20 cellular contexts compared by ENCODE assay signal in genomic region chr11:17927643-17928343, GRCh38.
DNase-seq lines count a peak whose midpoint lies in the region; ATAC-seq and TF ChIP-seq lines count a peak whose summit lies in the region.
"Had no signal": no experiment of that assay in that cellular context is flagged by ENCODE, and none has a peak within 500 bp of the region (broad histone marks: within the 10 kb centered on the region; RNA-seq: fewer than 3 reads in every experiment).

No MANE protein-coding gene starts in this region.

- peaks cover 0 to 27% of the 10 kb centered on the region in 2 experiments; a peak in 1 of 3 replicates for H3K36me3 ChIP-seq in HEK293 (ENCODE audit: control insufficient read depth in 2 of 2, insufficient read depth in 1 of 2, low read length in 2 of 2)
- H3K36me3 ChIP-seq: lower lobe of right lung had no signal

- H3K27ac ChIP-seq in HEK293 (ENCODE audit: extremely low read depth, low read depth, low read length) = no peak overlapping the region
- H3K27ac ChIP-seq: body of pancreas, lower lobe of right lung had no signal

- H3K4me1 ChIP-seq in HEK293 (ENCODE audit: control insufficient read depth, insufficient read depth, low read length) = no peaks in the 10 kb centered on the region
- H3K4me1 ChIP-seq: body of pancreas had no signal

- DNase-seq in AG09319 (ENCODE audit: extremely low read depth, low read depth) (peak; percentile 89), cerebellar cortex (ENCODE audit: low spot score) (peak; percentile 34), myocyte (ENCODE audit: low read depth) (peak; percentile 11), NCI-H524 treated with DMSO at 0.1 percent for 48 hours (lab: John Stamatoyannopoulos, UW) (no peak), left lobe of liver (ENCODE audit: low spot score) (no peak)
- no peak for DNase-seq in activated CD4-positive, alpha-beta T cell treated with anti-CD3 and anti-CD28 coated beads for 1 hour
- DNase-seq: activated CD4-positive, CD25-positive, alpha-beta regulatory T cell treated with anti-CD3 and anti-CD28 coated beads, Interleukin-2, amount 50 U/mL, for 72 hours; activated CD8-positive, alpha-beta memory T cell treated with anti-CD3 and anti-CD28 coated beads, Interleukin-2, amount 50 U/mL, for 4 hours; activated naive CD4-positive, alpha-beta T cell treated with anti-CD3 and anti-CD28 coated beads, Interleukin-2, amount 10 ng/mL, durations not matched to agents 7 days and 5 days; body of pancreas; DND-41; esophagus squamous epithelium; lower lobe of right lung; NCI-H187 treated with DMSO at 0.1 percent for 48 hours; NK-92 treated with Interleukin-12 subunit alpha and Interleukin-12 subunit beta, amount 100 ng/mL, for 24 hours; retina; stimulated activated CD4-positive, alpha-beta T cell treated with anti-CD3 and anti-CD28 coated beads, Interleukin-2, amount 100 ng/mL, for 24 hours had no signal

- no peaks in the 10 kb centered on the region for H3K9me3 ChIP-seq in HEK293 (ENCODE audit: control insufficient read depth, insufficient read depth, low read depth, low read length)
- H3K9me3 ChIP-seq: esophagus squamous epithelium, lower lobe of right lung had no signal

- ATAC-seq in HG03460 (IDR thresholded peaks at IDR 0.05; ENCODE audit: unreplicated experiment) (no peak), left lobe of liver (no peak)
- ATAC-seq: body of pancreas; lower lobe of right lung; natural killer cell treated with Interleukin-12 subunit alpha and Interleukin-12 subunit beta and Interleukin-15 and Interleukin-18, amount 100 ng/mL, for 72 hours had no signal

- H3K4me3 ChIP-seq in HEK293 (ENCODE audit: low read depth, low read length) = no peak overlapping the region
- H3K4me3 ChIP-seq: body of pancreas, esophagus squamous epithelium, lower lobe of right lung had no signal

- POLR2A ChIA-PET in HEK293 (lab: Yijun Ruan, JAX) = interaction anchor here (0.8 to 1.6 kb wide), 2 partner anchors 14 to 83 kb away, joined by 3 read pairs; no protein-coding TSS in a partner anchor

- no peak for TF ChIP-seq CTCF in AG09319 (IDR thresholded peaks at IDR 0.05; ENCODE audit: low read depth, low read length)
- TF ChIP-seq CTCF in HEK293 (tag by site-specific recombination; IDR thresholded peaks at IDR 0.05) = no peak

- CTCF ChIA-PET in HEK293 (lab: Yijun Ruan, JAX) = interaction anchor here (0.6 to 1.5 kb wide), 3 partner anchors 51 to 218 kb away, joined by 3 to 8 read pairs (median 4); no protein-coding TSS in a partner anchor

TF ChIP-seq in HEK293, 187 proteins besides CTCF, POLR2A, EP300 and RAD21:
- TF ChIP-seq PRDM6 (tag by site-specific recombination; IDR thresholded peaks at IDR 0.05) (0 out of 2 replicates have a peak, but pooled peaks have one; percentile 12), ZNF600 (tag by site-specific recombination; IDR thresholded peaks at IDR 0.05) (no peak)

Comparison
In these comparisons a context has a peak if more than half of its experiments do, and no peak if none do; other contexts are left out.
1. DNase-seq: peak in AG09319 (single experiment), cerebellar cortex (single experiment) and myocyte (single experiment); none in NCI-H524 treated with DMSO at 0.1 percent for 48 hours (single experiment), activated CD4-positive, alpha-beta T cell treated with anti-CD3 and anti-CD28 coated beads for 1 hour (single experiment) and left lobe of liver (single experiment).